In genomic region chr7:132181946-132182685, GRCh38 we compare ENCODE assay signal across 30 cellular contexts.
"Had no signal": no experiment of that assay in that cellular context is flagged by ENCODE, and none has a peak within 500 bp of the region (broad histone marks: within the 10 kb centered on the region; RNA-seq: fewer than 3 reads in every experiment).

No MANE protein-coding gene starts in this region.

- H3K9me3 Mint-ChIP-seq: activated T-helper 17 cell treated with anti-CD3 and anti-CD28 coated beads, Interleukin-2, amount 50 U/mL, for 72 hours had no signal

- H3K4me3 Mint-ChIP-seq: activated B cell treated with CpG ODN at 0.5 μM for 24 hours; activated CD8-positive, alpha-beta T cell treated with anti-CD3 and anti-CD28 coated beads for 36 hours; activated naive CD8-positive, alpha-beta T cell treated with anti-CD3 and anti-CD28 coated beads, Interleukin-2, amount 10 ng/mL, durations not matched to agents 7 days and 5 days; activated T-cell treated with anti-CD3 and anti-CD28 coated beads, Interleukin-2, amount 50 U/mL, for 4 hours; activated T-helper 17 cell treated with anti-CD3 and anti-CD28 coated beads, Interleukin-2, amount 50 U/mL, for 72 hours; brain; central memory CD8-positive, alpha-beta T cell; T-helper 17 cell; T-helper 2 cell treated with Interferon-gamma antibody and Interleukin-4, amounts not matched to agents 5 μg/mL and 100 μg/mL, for 36 hours had no signal

- H3K4me1 Mint-ChIP-seq: activated B cell treated with CpG ODN at 0.5 μM for 24 hours; activated naive CD8-positive, alpha-beta T cell treated with anti-CD3 and anti-CD28 coated beads, Interleukin-2, amount 10 ng/mL, durations not matched to agents 7 days and 5 days; activated T-helper 17 cell treated with anti-CD3 and anti-CD28 coated beads, Interleukin-2, amount 50 U/mL, for 72 hours; brain; central memory CD8-positive, alpha-beta T cell; T-helper 17 cell had no signal

- H3K27me3 ChIP-seq: ascending aorta, breast epithelium, colonic mucosa, esophagus squamous epithelium, gastroesophageal sphincter, heart right ventricle had no signal

- H3K4me3 ChIP-seq: ascending aorta, breast epithelium, colonic mucosa, esophagus squamous epithelium, gastroesophageal sphincter, heart right ventricle had no signal

- ATAC-seq: activated CD4-positive, CD25-positive, alpha-beta regulatory T cell treated with anti-CD3 and anti-CD28 coated beads, Interleukin-2, amount 50 U/mL, for 24 hours; activated CD8-positive, alpha-beta T cell treated with anti-CD3 and anti-CD28 coated beads for 36 hours; activated naive CD4-positive, alpha-beta T cell treated with anti-CD3 and anti-CD28 coated beads, Interleukin-2, amount 50 U/mL, for 72 hours; activated T-cell treated with anti-CD3 and anti-CD28 coated beads, Interleukin-2, amount 50 U/mL, for 4 hours; activated T-helper 17 cell treated with anti-CD3 and anti-CD28 coated beads, Interleukin-2, amount 50 U/mL, for 72 hours; gastroesophageal sphincter; heart right ventricle; T-helper 17 cell had no signal

- H3K27me3 Mint-ChIP-seq: activated B cell treated with CpG ODN at 0.5 μM for 24 hours; activated CD8-positive, alpha-beta T cell treated with anti-CD3 and anti-CD28 coated beads for 36 hours; activated naive CD8-positive, alpha-beta T cell treated with anti-CD3 and anti-CD28 coated beads, Interleukin-2, amount 10 ng/mL, durations not matched to agents 7 days and 5 days; activated T-helper 17 cell treated with anti-CD3 and anti-CD28 coated beads, Interleukin-2, amount 50 U/mL, for 72 hours; brain; central memory CD8-positive, alpha-beta T cell; T-helper 17 cell had no signal

- H3K4me1 ChIP-seq: ascending aorta, breast epithelium, colonic mucosa, esophagus squamous epithelium, gastroesophageal sphincter, heart right ventricle had no signal

- DNase-seq: activated B cell treated with CpG ODN at 0.5 μM for 24 hours; activated CD4-positive, alpha-beta T cell treated with anti-CD3 and anti-CD28 coated beads for 48 hours; activated CD4-positive, alpha-beta T cell treated with anti-CD3 and anti-CD28 coated beads, Interleukin-2, amount 50 U/mL, for 1 hour; activated CD4-positive, alpha-beta T cell treated with anti-CD3 and anti-CD28 coated beads, Interleukin-2, amount 50 U/mL, for 48 hours; activated CD8-positive, alpha-beta memory T cell treated with anti-CD3 and anti-CD28 coated beads for 24 hours; activated CD8-positive, alpha-beta T cell treated with anti-CD3 and anti-CD28 coated beads for 36 hours; activated effector memory CD4-positive, alpha-beta T cell treated with Interleukin-2 at 50 U/mL for 16 hours; activated gamma-delta T cell treated with Interleukin-2 at 50 U/mL for 16 hours; activated naive CD4-positive, alpha-beta T cell treated with Interleukin-2 at 50 U/mL for 16 hours; activated naive CD8-positive, alpha-beta T cell treated with anti-CD3 and anti-CD28 coated beads, Interleukin-2, amount 10 ng/mL, durations not matched to agents 7 days and 5 days; activated T-cell treated with anti-CD3 and anti-CD28 coated beads, Interleukin-2, amount 50 U/mL, for 4 hours; colonic mucosa; effector CD8-positive, alpha-beta T cell; esophagus squamous epithelium; foreskin melanocyte; heart right ventricle; T-helper 1 cell; T-helper 17 cell; T1000; WERI-Rb-1 had no signal

- H3K27ac Mint-ChIP-seq: activated B cell treated with CpG ODN at 0.5 μM for 24 hours; activated CD8-positive, alpha-beta T cell treated with anti-CD3 and anti-CD28 coated beads for 36 hours; activated naive CD4-positive, alpha-beta T cell treated with anti-CD3 and anti-CD28 coated beads, Interleukin-2, amount 50 U/mL, for 72 hours; activated naive CD8-positive, alpha-beta T cell treated with anti-CD3 and anti-CD28 coated beads, Interleukin-2, amount 10 ng/mL, durations not matched to agents 7 days and 5 days; activated T-helper 17 cell treated with anti-CD3 and anti-CD28 coated beads, Interleukin-2, amount 50 U/mL, for 72 hours; T-helper 17 cell; T-helper 2 cell treated with Interferon-gamma antibody and Interleukin-4, amounts not matched to agents 5 μg/mL and 100 μg/mL, for 36 hours had no signal

- H3K36me3 ChIP-seq: breast epithelium, colonic mucosa, esophagus squamous epithelium, WERI-Rb-1 had no signal

- H3K9me3 ChIP-seq: ascending aorta, colonic mucosa had no signal

- H3K27ac ChIP-seq: ascending aorta, breast epithelium, colonic mucosa, epithelial cell of prostate, esophagus squamous epithelium, gastroesophageal sphincter, heart right ventricle, WERI-Rb-1 had no signal
